Comparison of ENCODE assay signal across 21 cellular contexts in genomic region chr5:159763564-159763963, GRCh38.
DNase-seq lines count a peak whose midpoint lies in the region; ATAC-seq and TF ChIP-seq lines count a peak whose summit lies in the region.
"Had no signal": no experiment of that assay in that cellular context is flagged by ENCODE, and none has a peak within 500 bp of the region (broad histone marks: within the 10 kb centered on the region; RNA-seq: fewer than 3 reads in every experiment).

No MANE protein-coding gene starts in this region.

- no TSS peak for BruUV-seq in A673 (replicated peaks; lab: Mats Ljungman, UMichigan)

- TF ChIP-seq CTCF in right atrium auricular region (IDR thresholded peaks at IDR 0.05) (no peak), fibroblast of pulmonary artery (IDR thresholded peaks at IDR 0.05; ENCODE audit: low read length, missing control alignments) (no peak), tibial artery (IDR thresholded peaks at IDR 0.05) (no peak), A673 (conservative IDR thresholded peaks at IDR 0.05; ENCODE audit: low read depth, low read length) (no peak)

- peaks cover 0 to 12% of the 10 kb centered on the region in 2 donors for H3K4me1 ChIP-seq in right atrium auricular region
- peaks cover 0 to 36% (median 14%) of the 10 kb centered on the region in 4 donors for H3K4me1 ChIP-seq in tibial artery
- H3K4me1 ChIP-seq in A673 (ENCODE audit: insufficient read depth, low read length, poor library complexity, severe bottlenecking) = no peaks in the 10 kb centered on the region

- H3K4me3 ChIP-seq in right atrium auricular region (no peak overlapping the region), fibroblast of pulmonary artery (replicated peaks; ENCODE audit: low read depth, low read length) (no peak overlapping the region), tibial artery (no peak overlapping the region), A673 (ENCODE audit: low read depth, low read length, poor library complexity, severe bottlenecking) (no peak overlapping the region)
- H3K4me3 ChIP-seq: mucosa of descending colon, skin epidermis, transverse colon had no signal

- no peaks in the 10 kb centered on the region for H3K9me3 ChIP-seq in right atrium auricular region
- no peaks in the 10 kb centered on the region for H3K9me3 ChIP-seq in tibial artery
- no peaks in the 10 kb centered on the region for H3K9me3 ChIP-seq in A673 (ENCODE audit: low read depth, low read length, poor library complexity, severe bottlenecking)
- H3K9me3 ChIP-seq: mucosa of descending colon, transverse colon had no signal

- DNase-seq in Right ventricle myocardium inferior (ENCODE audit: missing footprints) (no peak), right atrium auricular region (ENCODE audit: low spot score) (no peak), MV-4-11 (lab: John Stamatoyannopoulos, UW) (peak; percentile 48), fibroblast of pulmonary artery (ENCODE audit: low read depth) (peak; percentile 17), tibial artery (no peak), A673 (ENCODE audit: low spot score) (no peak), NCI-H1930 (lab: John Stamatoyannopoulos, UW) (no peak)
- DNase-seq: CD4-positive, CD25-positive, alpha-beta regulatory T cell; H7; immature natural killer cell; MM.1S; mucosa of descending colon; NCI-H187; OCI-M1; SIG-M5; stimulated activated CD4-positive, alpha-beta T cell treated with anti-CD3 and anti-CD28 coated beads, Interleukin-2, amount 100 ng/mL, for 48 hours; stimulated activated naive CD4-positive, alpha-beta T cell treated with Interleukin-2 at 50 U/mL for 16 hours; transverse colon had no signal

- no peaks in the 10 kb centered on the region for H3K36me3 ChIP-seq in right atrium auricular region
- H3K36me3 ChIP-seq in tibial artery = no peaks in the 10 kb centered on the region
- no peaks in the 10 kb centered on the region for H3K36me3 ChIP-seq in A673 (ENCODE audit: insufficient read depth, low read length, poor library complexity, severe bottlenecking)
- H3K36me3 ChIP-seq: transverse colon had no signal

- intact Hi-C loops in Right ventricle myocardium inferior (cut with DNase I) = no loop called here
- intact Hi-C loops in tibial artery (cut with DNase I; ENCODE audit: low total_unique reads) = loop anchor here (10.0 kb wide), 1 partner anchor 319 kb away; no protein-coding TSS in a partner anchor
- intact Hi-C loops in A673 (cut with micrococcal nuclease; ENCODE audit: unreplicated experiment) = no loop called here

- H3K27me3 ChIP-seq in right atrium auricular region = no peaks in the 10 kb centered on the region
- H3K27me3 ChIP-seq in tibial artery = no peaks in the 10 kb centered on the region
- H3K27me3 ChIP-seq in A673 (replicated peaks; ENCODE audit: insufficient read depth, low read depth, low read length, poor library complexity) = peaks cover 8% of the 10 kb centered on the region
- H3K27me3 ChIP-seq: transverse colon had no signal

- ATAC-seq in Right ventricle myocardium inferior (peak; percentile 35), HG02623 (IDR thresholded peaks at IDR 0.05; ENCODE audit: unreplicated experiment) (no peak)
- ATAC-seq: mucosa of descending colon had no signal

- POLR2A ChIA-PET in A673 (lab: Charles Lee; ENCODE audit: low non-redundant PET) = no interaction called here

- H3K27ac ChIP-seq in right atrium auricular region (no peak overlapping the region), tibial artery (peak overlapping the region; percentile 52 to 54), A673 (ENCODE audit: low read depth, low read length, poor library complexity, severe bottlenecking) (no peak overlapping the region)
- H3K27ac ChIP-seq: epithelial cell of prostate, skin epidermis, transverse colon had no signal

- CTCF ChIA-PET in A673 (lab: Charles Lee) = no interaction called here

Comparison
In these comparisons a context has a peak if more than half of its experiments do, and no peak if none do; other contexts are left out.
1. DNase-seq: peak in MV-4-11 (single experiment) and fibroblast of pulmonary artery (single experiment); none in Right ventricle myocardium inferior (single experiment), right atrium auricular region (single experiment), tibial artery (0 of 2), A673 (single experiment) and NCI-H1930 (0 of 2).
2. H3K27ac ChIP-seq: peak in tibial artery (2 of 2); none in right atrium auricular region (0 of 2) and A673 (single experiment).